In genomic region chr7:138970446-138970845, GRCh38 we compare ENCODE assay signal across 34 cellular contexts.
"Had no signal": no experiment of that assay in that cellular context is flagged by ENCODE, and none has a peak within 500 bp of the region (broad histone marks: within the 10 kb centered on the region; RNA-seq: fewer than 3 reads in every experiment).

No MANE protein-coding gene starts in this region.

- H3K4me1 Mint-ChIP-seq: activated B cell treated with CpG ODN at 0.5 μM for 24 hours; activated CD4-positive, alpha-beta T cell treated with anti-CD3 and anti-CD28 coated beads, Interleukin-2, amount 10 ng/mL, durations not matched to agents 24 days and 14 days; activated naive CD8-positive, alpha-beta T cell treated with anti-CD3 and anti-CD28 coated beads for 36 hours; activated T-helper 17 cell treated with anti-CD3 and anti-CD28 coated beads, Interleukin-2, amount 50 U/mL, for 72 hours had no signal

- H3K9me3 Mint-ChIP-seq: activated B cell treated with CpG ODN at 0.5 μM for 24 hours; activated CD4-positive, alpha-beta memory T cell treated with anti-CD3 and anti-CD28 coated beads for 36 hours; activated CD4-positive, alpha-beta T cell treated with anti-CD3 and anti-CD28 coated beads, Interleukin-2, amount 10 ng/mL, durations not matched to agents 24 days and 14 days; activated naive CD4-positive, alpha-beta T cell treated with anti-CD3 and anti-CD28 coated beads for 36 hours; activated naive CD4-positive, alpha-beta T cell treated with anti-CD3 and anti-CD28 coated beads, Interleukin-2, amount 50 U/mL, for 72 hours; activated naive CD8-positive, alpha-beta T cell treated with anti-CD3 and anti-CD28 coated beads for 36 hours; activated T-cell treated with anti-CD3 and anti-CD28 coated beads, Interleukin-2, amount 50 U/mL, for 4 hours; activated T-cell treated with anti-CD3 and anti-CD28 coated beads, Interleukin-2, amount 50 U/mL, for 72 hours; activated T-helper 1 cell treated with anti-CD3 and anti-CD28 coated beads, Interleukin-12 subunit alpha, Interleukin-12 subunit beta, Interleukin-2, Interleukin-4 antibody, amounts not matched to agents 30 ng/mL and 10 ng/mL and 1 ng/mL, durations not matched to agents 14 hours and 24 hours and 36 hours; activated T-helper 17 cell treated with anti-CD3 and anti-CD28 coated beads, Interleukin-2, amount 50 U/mL, for 72 hours; T-helper 1 cell treated with Interleukin-12 subunit alpha and Interleukin-12 subunit beta and Interleukin-4 antibody, amounts not matched to agents 30 μg/mL and 1 μg/mL, for 36 hours; T-helper 2 cell treated with Interferon-gamma antibody and Interleukin-4, amounts not matched to agents 5 μg/mL and 100 μg/mL, for 36 hours had no signal

- H3K4me3 ChIP-seq: adrenal gland, body of pancreas, breast epithelium had no signal

- H3K27me3 ChIP-seq: adrenal gland, body of pancreas, brain microvascular endothelial cell, breast epithelium had no signal

- H3K27me3 Mint-ChIP-seq: activated CD4-positive, alpha-beta memory T cell treated with anti-CD3 and anti-CD28 coated beads for 36 hours; activated naive CD8-positive, alpha-beta T cell treated with anti-CD3 and anti-CD28 coated beads for 36 hours had no signal

- H3K4me1 ChIP-seq: adrenal gland, breast epithelium had no signal

- DNase-seq: activated B cell treated with CpG ODN at 0.5 μM for 24 hours; activated CD4-positive, alpha-beta memory T cell treated with anti-CD3 and anti-CD28 coated beads for 36 hours; activated CD4-positive, alpha-beta T cell treated with anti-CD3 and anti-CD28 coated beads for 4 hours; activated CD4-positive, alpha-beta T cell treated with anti-CD3 and anti-CD28 coated beads, Interleukin-2, amount 10 ng/mL, durations not matched to agents 24 days and 14 days; activated CD4-positive, alpha-beta T cell treated with anti-CD3 and anti-CD28 coated beads, Interleukin-2, amount 50 U/mL, for 1 hour; activated CD4-positive, alpha-beta T cell treated with anti-CD3 and anti-CD28 coated beads, Interleukin-2, amount 50 U/mL, for 4 hours; activated CD4-positive, CD25-positive, alpha-beta regulatory T cell treated with anti-CD3 and anti-CD28 coated beads, Interleukin-2, amount 50 U/mL, for 72 hours; activated CD8-positive, alpha-beta memory T cell treated with anti-CD3 and anti-CD28 coated beads, Interleukin-2, amount 50 U/mL, for 4 hours; activated effector memory CD4-positive, alpha-beta T cell treated with anti-CD3 and anti-CD28 coated beads, Interleukin-2, amount 50 U/mL, for 16 hours; activated gamma-delta T cell treated with Interleukin-2 at 50 U/mL for 16 hours; activated naive CD4-positive, alpha-beta T cell; activated naive CD4-positive, alpha-beta T cell treated with anti-CD3 and anti-CD28 coated beads for 36 hours; activated naive CD4-positive, alpha-beta T cell treated with anti-CD3 and anti-CD28 coated beads, Interleukin-2, amount 50 U/mL, for 16 hours; activated naive CD8-positive, alpha-beta T cell treated with anti-CD3 and anti-CD28 coated beads for 36 hours; activated T-cell treated with anti-CD3 and anti-CD28 coated beads for 4 hours; activated T-cell treated with anti-CD3 and anti-CD28 coated beads, Interleukin-2, amount 50 U/mL, for 1 hour; activated T-cell treated with anti-CD3 and anti-CD28 coated beads, Interleukin-2, amount 50 U/mL, for 4 hours; activated T-cell treated with anti-CD3 and anti-CD28 coated beads, Interleukin-2, amount 50 U/mL, for 72 hours; adrenal gland; amniotic stem cell; aorta; body of pancreas; brain microvascular endothelial cell; central memory CD4-positive, alpha-beta T cell; T-helper 1 cell; T-helper 2 cell; T-helper 9 cell had no signal

- H3K27ac Mint-ChIP-seq: activated B cell treated with CpG ODN at 0.5 μM for 24 hours; activated CD4-positive, alpha-beta memory T cell treated with anti-CD3 and anti-CD28 coated beads for 36 hours; activated CD4-positive, alpha-beta T cell treated with anti-CD3 and anti-CD28 coated beads, Interleukin-2, amount 10 ng/mL, durations not matched to agents 24 days and 14 days; activated naive CD4-positive, alpha-beta T cell treated with anti-CD3 and anti-CD28 coated beads for 36 hours; activated naive CD8-positive, alpha-beta T cell treated with anti-CD3 and anti-CD28 coated beads for 36 hours; activated T-cell treated with anti-CD3 and anti-CD28 coated beads, Interleukin-2, amount 50 U/mL, for 72 hours; activated T-helper 1 cell treated with anti-CD3 and anti-CD28 coated beads, Interleukin-12 subunit alpha, Interleukin-12 subunit beta, Interleukin-2, Interleukin-4 antibody, amounts not matched to agents 30 ng/mL and 10 ng/mL and 1 ng/mL, durations not matched to agents 14 hours and 24 hours and 36 hours; activated T-helper 17 cell treated with anti-CD3 and anti-CD28 coated beads, Interleukin-2, amount 50 U/mL, for 72 hours; T-helper 1 cell treated with Interleukin-12 subunit alpha and Interleukin-12 subunit beta and Interleukin-4 antibody, amounts not matched to agents 30 μg/mL and 1 μg/mL, for 36 hours; T-helper 2 cell treated with Interferon-gamma antibody and Interleukin-4, amounts not matched to agents 5 μg/mL and 100 μg/mL, for 36 hours had no signal

- H3K4me3 Mint-ChIP-seq: activated B cell treated with CpG ODN at 0.5 μM for 24 hours; activated CD4-positive, alpha-beta memory T cell treated with anti-CD3 and anti-CD28 coated beads for 36 hours; activated CD4-positive, alpha-beta T cell treated with anti-CD3 and anti-CD28 coated beads, Interleukin-2, amount 10 ng/mL, durations not matched to agents 24 days and 14 days; activated naive CD4-positive, alpha-beta T cell treated with anti-CD3 and anti-CD28 coated beads for 36 hours; activated naive CD8-positive, alpha-beta T cell treated with anti-CD3 and anti-CD28 coated beads for 36 hours; activated T-cell treated with anti-CD3 and anti-CD28 coated beads, Interleukin-2, amount 50 U/mL, for 4 hours; activated T-cell treated with anti-CD3 and anti-CD28 coated beads, Interleukin-2, amount 50 U/mL, for 72 hours; activated T-helper 1 cell treated with anti-CD3 and anti-CD28 coated beads, Interleukin-12 subunit alpha, Interleukin-12 subunit beta, Interleukin-2, Interleukin-4 antibody, amounts not matched to agents 30 ng/mL and 10 ng/mL and 1 ng/mL, durations not matched to agents 14 hours and 24 hours and 36 hours; activated T-helper 17 cell treated with anti-CD3 and anti-CD28 coated beads, Interleukin-2, amount 50 U/mL, for 72 hours; T-helper 1 cell treated with Interleukin-12 subunit alpha and Interleukin-12 subunit beta and Interleukin-4 antibody, amounts not matched to agents 30 μg/mL and 1 μg/mL, for 36 hours; T-helper 2 cell treated with Interferon-gamma antibody and Interleukin-4, amounts not matched to agents 5 μg/mL and 100 μg/mL, for 36 hours had no signal

- H3K36me3 ChIP-seq: adrenal gland, brain microvascular endothelial cell, breast epithelium had no signal

- ATAC-seq: activated naive CD4-positive, alpha-beta T cell treated with anti-CD3 and anti-CD28 coated beads, Interleukin-2, amount 50 U/mL, for 72 hours; activated T-cell treated with anti-CD3 and anti-CD28 coated beads, Interleukin-2, amount 50 U/mL, for 4 hours; activated T-cell treated with anti-CD3 and anti-CD28 coated beads, Interleukin-2, amount 50 U/mL, for 72 hours; activated T-helper 17 cell treated with anti-CD3 and anti-CD28 coated beads, Interleukin-2, amount 50 U/mL, for 72 hours; body of pancreas had no signal

- H3K27ac ChIP-seq: adrenal gland, body of pancreas, brain microvascular endothelial cell, breast epithelium, VCaP had no signal

- H3K36me3 Mint-ChIP-seq: activated CD4-positive, alpha-beta memory T cell treated with anti-CD3 and anti-CD28 coated beads for 36 hours; activated naive CD4-positive, alpha-beta T cell treated with anti-CD3 and anti-CD28 coated beads, Interleukin-2, amount 50 U/mL, for 72 hours; activated naive CD8-positive, alpha-beta T cell treated with anti-CD3 and anti-CD28 coated beads for 36 hours had no signal

- H3K9me3 ChIP-seq: adrenal gland, body of pancreas, breast epithelium had no signal
